In the genomic region with DNA sequence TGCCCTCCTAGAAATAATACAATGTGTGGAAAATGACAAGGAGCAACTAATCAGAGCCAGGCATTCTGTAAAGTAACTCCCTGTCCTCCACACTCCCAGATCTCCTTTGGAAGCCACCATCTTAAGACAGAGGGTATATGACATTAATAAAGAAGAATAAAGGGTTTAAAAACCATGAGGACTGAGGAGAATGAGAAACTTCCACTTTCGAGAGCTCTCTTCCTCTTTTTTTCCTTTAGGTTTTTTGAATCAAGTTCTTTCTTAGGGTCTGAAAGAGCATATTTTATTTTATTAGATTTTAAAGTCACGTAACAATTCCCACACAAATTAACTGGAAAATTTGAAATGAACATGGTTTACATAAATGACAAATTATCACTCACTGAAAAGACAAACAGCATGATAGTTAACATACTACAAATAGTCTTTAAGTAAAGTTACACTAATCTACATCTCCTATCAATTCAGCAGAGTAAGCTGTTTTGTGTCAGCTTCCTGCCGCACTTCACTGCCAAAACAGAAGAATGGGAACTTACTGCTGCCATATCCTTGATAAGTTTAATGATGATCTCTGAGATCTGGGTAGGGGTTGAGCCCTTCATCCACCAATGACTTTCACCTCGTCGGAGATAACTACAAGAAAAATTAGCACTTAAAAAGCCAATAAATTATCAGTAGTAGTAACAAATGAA, we compare ENCODE assay signal across 1 cellular context.
TF ChIP-seq lines count a peak whose summit lies in the region.

No MANE protein-coding gene starts in this region.

TF ChIP-seq in GM12878, 131 proteins besides CTCF, POLR2A, EP300 and RAD21:
- TF ChIP-seq SPI1 (IDR thresholded peaks at IDR 0.05; ENCODE audit: borderline replicate concordance, insufficient read depth, low read depth, low read length) = 0 out of 2 replicates have a peak, but pooled peaks have one; percentile 43
- TF ChIP-seq NFXL1 (IDR thresholded peaks at IDR 0.05; ENCODE audit: borderline replicate concordance) = no peak
